Comparison of ENCODE assay signal across 23 cellular contexts in genomic region chr6:163900570-163900969, GRCh38.
A peak's percentile ranks its signal among the peaks of the same experiment; 100 is the strongest.
DNase-seq lines count a peak whose midpoint lies in the region; ATAC-seq and TF ChIP-seq lines count a peak whose summit lies in the region.
"Had no signal": no experiment of that assay in that cellular context is flagged by ENCODE, and none has a peak within 500 bp of the region (broad histone marks: within the 10 kb centered on the region; RNA-seq: fewer than 3 reads in every experiment).

No MANE protein-coding gene starts in this region.

- intact Hi-C loops in IMR-90 (cut with micrococcal nuclease) (no loop called here), colonic mucosa (cut with DNase I) (no loop called here), left lung (cut with DNase I) (no loop called here)

- peak; percentile 33 for DNase-seq in IMR-90
- peak; percentile 84 for DNase-seq in choroid plexus epithelial cell (ENCODE audit: low read depth)
- peak; percentile 40 for DNase-seq in left kidney (ENCODE audit: low read depth, low spot score)
- peak; percentile 10 for DNase-seq in skeletal muscle cell (ENCODE audit: low read depth)
- no peak for DNase-seq in colonic mucosa
- no peak for DNase-seq in left lung
- DNase-seq in amniotic stem cell (lab: John Stamatoyannopoulos, UW) = no peak
- DNase-seq: activated CD4-positive, alpha-beta T cell treated with anti-CD3 and anti-CD28 coated beads, Interleukin-2, amount 10 ng/mL, durations not matched to agents 7 days and 5 days; body of pancreas; DMS79 treated with DMSO at 0.1 percent for 48 hours; heart left ventricle; naive thymus-derived CD8-positive, alpha-beta T cell; NCI-H1417 treated with DMSO at 0.1 percent for 48 hours; NCI-H82; Right ventricle myocardium superior; stimulated activated CD8-positive, alpha-beta memory T cell treated with anti-CD3 and anti-CD28 coated beads, Interleukin-4, amount 100 ng/mL, for 48 hours; stomach; tibial artery had no signal

- no peak overlapping the region for H3K18ac ChIP-seq in IMR-90 (ENCODE audit: low read depth, low read length)

- no peak overlapping the region for H4K91ac ChIP-seq in IMR-90 (ENCODE audit: insufficient read depth, low read depth, low read length)

- H2AK5ac ChIP-seq in IMR-90 (ENCODE audit: low read depth, low read length) = no peak overlapping the region

- no peak overlapping the region for H2AK9ac ChIP-seq in IMR-90 (replicated peaks; ENCODE audit: low read depth, low read length, poor library complexity)

- in situ Hi-C loops in IMR-90 (cut with MboI; ENCODE audit: low sequenced_read_pairs) = no loop called here

- no peaks in the 10 kb centered on the region for H3K79me1 ChIP-seq in IMR-90 (ENCODE audit: low read depth in 1 of 2, low read length in 2 of 2)

- no peaks in the 10 kb centered on the region for H3K27me3 ChIP-seq in IMR-90 (ENCODE audit: control insufficient read depth, insufficient read depth, low read length)
- H3K27me3 ChIP-seq in colonic mucosa = no peaks in the 10 kb centered on the region
- H3K27me3 ChIP-seq in left lung = no peaks in the 10 kb centered on the region
- H3K27me3 ChIP-seq: body of pancreas, heart left ventricle, stomach, tibial artery had no signal

- H3K14ac ChIP-seq in IMR-90 (replicated peaks; ENCODE audit: low read depth, low read length) = no peak overlapping the region

- H3K36me3 ChIP-seq in IMR-90 (ENCODE audit: control insufficient read depth, insufficient read depth, low read length) (no peaks in the 10 kb centered on the region), colonic mucosa (no peaks in the 10 kb centered on the region), left lung (no peaks in the 10 kb centered on the region)
- H3K36me3 ChIP-seq: HAP-1, heart left ventricle, stomach, tibial artery had no signal

- no peak overlapping the region for H2BK20ac ChIP-seq in IMR-90 (ENCODE audit: low read depth, low read length)

- TF ChIP-seq CTCF in IMR-90 (conservative IDR thresholded peaks at IDR 0.05; ENCODE audit: low read depth, low read length) (no peak), choroid plexus epithelial cell (conservative IDR thresholded peaks at IDR 0.05; ENCODE audit: low read depth, low read length) (no peak), colonic mucosa (IDR thresholded peaks at IDR 0.05) (no peak), left lung (IDR thresholded peaks at IDR 0.05) (no peak)

- ATAC-seq in IMR-90 (ENCODE audit: low read depth) (no peak), GM19397 (IDR thresholded peaks at IDR 0.05; ENCODE audit: unreplicated experiment) (no peak), left lung (no peak)
- ATAC-seq: body of pancreas; heart left ventricle; left lobe of liver; naive thymus-derived CD8-positive, alpha-beta T cell; sciatic nerve had no signal

- no peaks in the 10 kb centered on the region for H3K9me1 ChIP-seq in IMR-90 (ENCODE audit: insufficient read depth, low read length)

- no peak overlapping the region for H2BK15ac ChIP-seq in IMR-90 (ENCODE audit: low read depth, low read length)

- POLR2A ChIA-PET in IMR-90 (lab: Charles Lee; ENCODE audit: unreplicated experiment) = no interaction called here

- H3K9ac ChIP-seq in IMR-90 (ENCODE audit: low read depth, low read length) = no peak overlapping the region
- H3K9ac ChIP-seq in colonic mucosa (ENCODE audit: low read depth in 2 of 2, low read length in 2 of 2) = no peak overlapping the region

- WGBS in IMR-90 (ENCODE audit: extremely low coverage in 2 of 2, insufficient read length in 1 of 2), 2 experiments = 92% methylated on average over 2 of the region's 4 CpGs; no CpG with 5 or more reads in 1 of the 2 experiments

- TF ChIP-seq POLR2A in IMR-90 (IDR thresholded peaks at IDR 0.05; ENCODE audit: low read depth, low read length) = no peak

- no peak overlapping the region for H3K4me2 ChIP-seq in IMR-90 (ENCODE audit: low read depth, low read length)

- no TSS peak for BruUV-seq in IMR-90 (replicated peaks; lab: Mats Ljungman, UMichigan)

- H4K20me1 ChIP-seq in IMR-90 (ENCODE audit: insufficient read depth, low read length) = no peaks in the 10 kb centered on the region

- TF ChIP-seq RAD21 in IMR-90 (IDR thresholded peaks at IDR 0.05; ENCODE audit: low read length) = no peak

- no peak overlapping the region for H2AFZ ChIP-seq in IMR-90 (replicated peaks; ENCODE audit: low read length, poor library complexity)

- CTCF ChIA-PET in IMR-90 (lab: Yijun Ruan, JAX) = interaction anchor here (0.9 kb wide), 1 partner anchor 209 kb away, joined by 4 read pairs; no protein-coding TSS in a partner anchor

- no peaks in the 10 kb centered on the region for H3K4me1 ChIP-seq in IMR-90 (ENCODE audit: control insufficient read depth, insufficient read depth, low read length)
- no peaks in the 10 kb centered on the region for H3K4me1 ChIP-seq in colonic mucosa
- H3K4me1 ChIP-seq in left lung = no peaks in the 10 kb centered on the region
- H3K4me1 ChIP-seq: body of pancreas, HAP-1, heart left ventricle, stomach, tibial artery had no signal

- H4K5ac ChIP-seq in IMR-90 (ENCODE audit: low read depth, low read length) = no peak overlapping the region

- no peak overlapping the region for H4K8ac ChIP-seq in IMR-90 (ENCODE audit: low read depth in 2 of 2, low read length in 2 of 2)

- dilution Hi-C loops in IMR-90 (cut with HindIII; ENCODE audit: low sequenced_read_pairs, unreplicated experiment) = no loop called here

- no peak overlapping the region for H3K23ac ChIP-seq in IMR-90 (ENCODE audit: low read depth, low read length)

- H3K56ac ChIP-seq in IMR-90 (ENCODE audit: extremely low read depth, insufficient read depth, low read length) = no peak overlapping the region

- no peak overlapping the region for H2BK120ac ChIP-seq in IMR-90 (ENCODE audit: low read depth, low read length)

- no peak overlapping the region for H2BK5ac ChIP-seq in IMR-90 (ENCODE audit: low read depth, low read length, poor library complexity, severe bottlenecking)

- H3K9me3 ChIP-seq in IMR-90 (ENCODE audit: control insufficient read depth, insufficient read depth, low read length) = peaks cover 5% of the 10 kb centered on the region; the same call in 1 of the 2 replicates
- H3K9me3 ChIP-seq in colonic mucosa = no peaks in the 10 kb centered on the region
- no peaks in the 10 kb centered on the region for H3K9me3 ChIP-seq in left lung
- H3K9me3 ChIP-seq: body of pancreas, HAP-1, stomach, tibial artery had no signal

- no peak overlapping the region for H3K4ac ChIP-seq in IMR-90 (ENCODE audit: low read depth, low read length)

- H3K27ac ChIP-seq in IMR-90 (ENCODE audit: insufficient read depth, low read length) (no peak overlapping the region), colonic mucosa (no peak overlapping the region), left lung (no peak overlapping the region)
- H3K27ac ChIP-seq: body of pancreas, C4-2B, heart left ventricle, stomach, tibial artery had no signal

- H3K4me3 ChIP-seq in IMR-90 (ENCODE audit: insufficient read depth, low read depth, low read length) = no peak overlapping the region
- no peak overlapping the region for H3K4me3 ChIP-seq in choroid plexus epithelial cell (ENCODE audit: low read depth, low read length)
- H3K4me3 ChIP-seq in skeletal muscle cell (ENCODE audit: low read depth, low read length) = no peak overlapping the region
- no peak overlapping the region for H3K4me3 ChIP-seq in colonic mucosa
- H3K4me3 ChIP-seq in left lung = no peak overlapping the region
- H3K4me3 ChIP-seq: body of pancreas, HAP-1, heart left ventricle, stomach, tibial artery had no signal

TF ChIP-seq in IMR-90, 13 proteins besides CTCF, POLR2A, EP300 and RAD21:
- TF ChIP-seq USF2 (IDR thresholded peaks at IDR 0.05; ENCODE audit: low read depth, low read length) = no peak
- TF ChIP-seq MXI1 (IDR thresholded peaks at IDR 0.05; ENCODE audit: borderline replicate concordance, low read depth, low read length) = no peak
- no peak for TF ChIP-seq RCOR1 (IDR thresholded peaks at IDR 0.05; ENCODE audit: insufficient replicate concordance, low read length)
- no peak for TF ChIP-seq CEBPB (IDR thresholded peaks at IDR 0.05; ENCODE audit: low read depth, low read length)
- TF ChIP-seq SMC3 (IDR thresholded peaks at IDR 0.05; ENCODE audit: low read depth, low read length) = no peak
- TF ChIP-seq CHD1 (IDR thresholded peaks at IDR 0.05; ENCODE audit: low read depth, low read length) = no peak
- no peak for TF ChIP-seq NFE2L2 (IDR thresholded peaks at IDR 0.05; ENCODE audit: low read depth, low read length)
- TF ChIP-seq MAFK (IDR thresholded peaks at IDR 0.05; ENCODE audit: low read depth, low read length) = no peak
- no peak for TF ChIP-seq BHLHE40 (IDR thresholded peaks at IDR 0.05; ENCODE audit: low read depth, low read length)
- no peak for TF ChIP-seq FOS (IDR thresholded peaks at IDR 0.05; ENCODE audit: low read depth, low read length)
- no peak for TF ChIP-seq MAZ (IDR thresholded peaks at IDR 0.05; ENCODE audit: borderline replicate concordance, low read depth, low read length)
- TF ChIP-seq, protein P1, sequence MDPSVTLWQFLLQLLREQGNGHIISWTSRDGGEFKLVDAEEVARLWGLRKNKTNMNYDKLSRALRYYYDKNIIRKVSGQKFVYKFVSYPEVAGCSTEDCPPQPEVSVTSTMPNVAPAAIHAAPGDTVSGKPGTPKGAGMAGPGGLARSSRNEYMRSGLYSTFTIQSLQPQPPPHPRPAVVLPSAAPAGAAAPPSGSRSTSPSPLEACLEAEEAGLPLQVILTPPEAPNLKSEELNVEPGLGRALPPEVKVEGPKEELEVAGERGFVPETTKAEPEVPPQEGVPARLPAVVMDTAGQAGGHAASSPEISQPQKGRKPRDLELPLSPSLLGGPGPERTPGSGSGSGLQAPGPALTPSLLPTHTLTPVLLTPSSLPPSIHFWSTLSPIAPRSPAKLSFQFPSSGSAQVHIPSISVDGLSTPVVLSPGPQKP (IDR thresholded peaks at IDR 0.05; ENCODE audit: borderline replicate concordance, low read depth, low read length) = no peak
- TF ChIP-seq RFX5 (IDR thresholded peaks at IDR 0.05; ENCODE audit: low read depth, low read length) = no peak

Comparison
In these comparisons a context has a peak if more than half of its experiments do, and no peak if none do; other contexts are left out.
1. DNase-seq: peak in IMR-90 (single experiment), choroid plexus epithelial cell (single experiment), left kidney (single experiment) and skeletal muscle cell (single experiment); none in colonic mucosa (single experiment), left lung (0 of 2) and amniotic stem cell (single experiment).